Comparison of ENCODE assay signal across 15 cellular contexts in the genomic region with DNA sequence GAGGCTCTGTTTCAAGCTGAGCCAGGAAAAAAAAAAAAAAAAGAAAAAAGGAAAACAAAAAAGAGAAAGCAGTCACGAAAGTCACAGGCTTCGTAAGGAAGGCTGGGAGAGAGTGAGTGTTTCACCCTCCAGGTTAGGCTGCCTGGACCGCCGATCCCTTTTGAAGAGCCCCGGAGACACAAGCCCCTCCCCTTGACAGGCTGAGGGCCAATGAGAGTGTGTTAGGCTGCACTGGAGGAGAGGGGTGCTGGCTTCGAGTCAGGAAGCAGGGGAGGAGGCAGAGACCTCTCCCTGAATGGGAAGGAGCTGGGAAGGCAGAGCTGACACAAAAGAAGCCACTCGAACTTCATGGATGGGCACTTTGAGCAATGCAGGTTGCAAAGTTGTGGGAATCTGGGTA. TPM values are rescaled to one million over a fixed set of nuclear protein-coding genes. Genes with fewer than 3 reads are reported as not detected.
DNase-seq lines count a peak whose midpoint lies in the region; TF ChIP-seq lines count a peak whose summit lies in the region.
"Had no signal": no experiment of that assay in that cellular context is flagged by ENCODE, and none has a peak within 500 bp of the region (broad histone marks: within the 10 kb centered on the region; RNA-seq: fewer than 3 reads in every experiment).

NMUR2 (minus strand) TSS at position 135 of the 400 bp plus-strand sequence. CDS start 166 bp downstream, outside the sequence.

- no peaks in the 10 kb centered on the region for H3K27me3 Mint-ChIP-seq in T-helper 2 cell treated with Interferon-gamma antibody and Interleukin-4, amounts not matched to agents 5 μg/mL and 100 μg/mL, for 36 hours (ENCODE audit: low read depth)
- H3K27me3 Mint-ChIP-seq: naive B cell had no signal

- CTCF ChIA-PET in HEK293T (lab: Yijun Ruan, JAX) (no interaction called here), PC-9 (lab: Charles Lee) (no interaction called here)

- H3K79me2 ChIP-seq in PC-9 (ENCODE audit: low read depth): no peaks in the 10 kb centered on the region

- no peaks in the 10 kb centered on the region; the same call in 1 of the 2 replicates for H3K9me3 ChIP-seq in BE2C
- no peaks in the 10 kb centered on the region for H3K9me3 ChIP-seq in PC-9 (ENCODE audit: insufficient read depth, low read depth)
- no peaks in the 10 kb centered on the region for H3K9me3 ChIP-seq in iPS DF 6.9 (ENCODE audit: control insufficient read depth, insufficient read depth, low read length)

- H3K4me3 Mint-ChIP-seq in T-helper 2 cell treated with Interferon-gamma antibody and Interleukin-4, amounts not matched to agents 5 μg/mL and 100 μg/mL, for 36 hours: no peak within 1 kb of the TSS

- H3K27me3 ChIP-seq in BE2C (no peaks in the 10 kb centered on the region), PC-9 (ENCODE audit: insufficient read depth, low read depth) (no peaks in the 10 kb centered on the region), iPS DF 6.9 (ENCODE audit: control insufficient read depth, insufficient read depth, low read length) (no peaks in the 10 kb centered on the region)
- H3K27me3 ChIP-seq: BLaER1 treated with 17β-estradiol and CSF1 and Interleukin-3, amounts not matched to agents 10 nM and 100 nM had no signal

- no CpG with 5 or more reads among the region's 7 CpGs for WGBS in iPS DF 6.9 (ENCODE audit: insufficient coverage, insufficient read length)

- H3K27ac ChIP-seq in PC-9: no peak within 1 kb of the TSS
- H3K27ac ChIP-seq in iPS DF 6.9 (ENCODE audit: low read length): no peak within 1 kb of the TSS
- H3K27ac ChIP-seq: BLaER1 treated with 17β-estradiol and CSF1 and Interleukin-3, amounts not matched to agents 10 nM and 100 nM had no signal

- no peaks in the 10 kb centered on the region for H3F3A ChIP-seq in PC-9 (ENCODE audit: insufficient read depth, low read depth)

- no peak within 1 kb of the TSS for H3K4me3 ChIP-seq in BE2C (ENCODE audit: low read depth, low read length)
- H3K4me3 ChIP-seq in PC-9: no peak within 1 kb of the TSS
- no peak within 1 kb of the TSS for H3K4me3 ChIP-seq in iPS DF 6.9 (ENCODE audit: low read length)
- H3K4me3 ChIP-seq: BLaER1 treated with 17β-estradiol and CSF1 and Interleukin-3, amounts not matched to agents 10 nM and 100 nM had no signal

- H2AFZ ChIP-seq in PC-9: no peak within 1 kb of the TSS

- no peak for TF ChIP-seq POLR2A in erythroblast (IDR thresholded peaks at IDR 0.05; ENCODE audit: low read length)

- TF ChIP-seq CTCF in BE2C (IDR thresholded peaks at IDR 0.05; ENCODE audit: low read depth, low read length) (no peak), PC-9 (conservative IDR thresholded peaks at IDR 0.05) (no peak), GM20000 (IDR thresholded peaks at IDR 0.05; ENCODE audit: extremely low read depth, missing control alignments) (no peak)

- intact Hi-C loops in PC-9 (cut with micrococcal nuclease; ENCODE audit: unreplicated experiment): no loop called here

- H3K36me3 Mint-ChIP-seq in T-helper 2 cell treated with Interferon-gamma antibody and Interleukin-4, amounts not matched to agents 5 μg/mL and 100 μg/mL, for 36 hours (ENCODE audit: low read depth): no peaks in the 10 kb centered on the region

- H3K4me1 Mint-ChIP-seq in T-helper 2 cell treated with Interferon-gamma antibody and Interleukin-4, amounts not matched to agents 5 μg/mL and 100 μg/mL, for 36 hours (ENCODE audit: low read depth): no peaks in the 10 kb centered on the region
- H3K4me1 Mint-ChIP-seq: naive B cell had no signal

- no peak within 1 kb of the TSS for H3K27ac Mint-ChIP-seq in T-helper 2 cell treated with Interferon-gamma antibody and Interleukin-4, amounts not matched to agents 5 μg/mL and 100 μg/mL, for 36 hours
- H3K27ac Mint-ChIP-seq: naive B cell had no signal

- H3K9me2 ChIP-seq in PC-9 (ENCODE audit: insufficient read depth): no peaks in the 10 kb centered on the region

- H3K4me1 ChIP-seq in BE2C: no peaks in the 10 kb centered on the region
- no peaks in the 10 kb centered on the region for H3K4me1 ChIP-seq in PC-9 (replicated peaks; ENCODE audit: insufficient read depth)
- H3K4me1 ChIP-seq in iPS DF 6.9 (ENCODE audit: control insufficient read depth, insufficient read depth, low read length): no peaks in the 10 kb centered on the region
- H3K4me1 ChIP-seq: BLaER1 treated with 17β-estradiol and CSF1 and Interleukin-3, amounts not matched to agents 10 nM and 100 nM had no signal

- DNase-seq in BE2C (peak; percentile 29), HEK293T (ENCODE audit: extremely low spot score) (peak; percentile 27), PC-9 (no peak), iPS DF 6.9 (ENCODE audit: low read depth, low spot score) (peak; percentile 29), GM20000 (ENCODE audit: low spot score) (no peak), erythroblast (lab: John Stamatoyannopoulos, UW) (no peak), NCI-H526 treated with DMSO at 0.1 percent for 48 hours (lab: John Stamatoyannopoulos, UW) (no peak)
- no peak for DNase-seq in T-helper 2 cell treated with Interferon-gamma antibody and Interleukin-4, amounts not matched to agents 5 μg/mL and 100 μg/mL, for 36 hours (ENCODE audit: low spot score)
- DNase-seq: activated CD4-positive, alpha-beta T cell treated with anti-CD3 and anti-CD28 coated beads for 4 hours; central memory CD4-positive, alpha-beta T cell; naive B cell; NCI-H2107; stimulated activated naive CD4-positive, alpha-beta T cell had no signal

- POLR2A ChIA-PET in HEK293T (lab: Yijun Ruan, JAX) (no interaction called here), PC-9 (lab: Charles Lee; ENCODE audit: unreplicated experiment) (no interaction called here)

- H3K4me2 ChIP-seq in PC-9: peak within 1 kb of the TSS; percentile 3; the same call in 1 of the 2 replicates
- H3K4me2 ChIP-seq: BLaER1 treated with 17β-estradiol and CSF1 and Interleukin-3, amounts not matched to agents 10 nM and 100 nM had no signal

- H4K20me1 ChIP-seq in PC-9 (ENCODE audit: insufficient read depth): no peaks in the 10 kb centered on the region
- H4K20me1 ChIP-seq: BLaER1 treated with 17β-estradiol and CSF1 and Interleukin-3, amounts not matched to agents 10 nM and 100 nM had no signal

- no TSS peak for BruUV-seq in PC-9 (replicated peaks; lab: Mats Ljungman, UMichigan)

- H3K36me3 ChIP-seq in BE2C (no peaks in the 10 kb centered on the region), PC-9 (ENCODE audit: low read depth) (no peaks in the 10 kb centered on the region), iPS DF 6.9 (ENCODE audit: control insufficient read depth, insufficient read depth, low read length) (no peaks in the 10 kb centered on the region)
- H3K36me3 ChIP-seq: BLaER1 treated with 17β-estradiol and CSF1 and Interleukin-3, amounts not matched to agents 10 nM and 100 nM had no signal

- no peaks in the 10 kb centered on the region for H3K9me3 Mint-ChIP-seq in T-helper 2 cell treated with Interferon-gamma antibody and Interleukin-4, amounts not matched to agents 5 μg/mL and 100 μg/mL, for 36 hours

TF ChIP-seq in HEK293T, 16 proteins besides CTCF, POLR2A, EP300 and RAD21:
- TF ChIP-seq TARDBP (IDR thresholded peaks at IDR 0.05) (no peak), SUZ12 (IDR thresholded peaks at IDR 0.05) (no peak), BHLHE40 (IDR thresholded peaks at IDR 0.05; ENCODE audit: borderline replicate concordance) (no peak), L3MBTL2 (conservative IDR thresholded peaks at IDR 0.05) (no peak), ELF4 (IDR thresholded peaks at IDR 0.05) (no peak), ARNT (IDR thresholded peaks at IDR 0.05) (no peak), FOXA1 (IDR thresholded peaks at IDR 0.05) (no peak), LEF1 (IDR thresholded peaks at IDR 0.05; ENCODE audit: borderline replicate concordance) (no peak), ZNF384 (IDR thresholded peaks at IDR 0.05) (no peak), FOXK2 (IDR thresholded peaks at IDR 0.05) (no peak), CTBP1 (IDR thresholded peaks at IDR 0.05; ENCODE audit: borderline replicate concordance) (no peak), FOXM1 (IDR thresholded peaks at IDR 0.05; ENCODE audit: borderline replicate concordance) (no peak), SP1 (IDR thresholded peaks at IDR 0.05) (no peak), HDGF (IDR thresholded peaks at IDR 0.05; ENCODE audit: borderline replicate concordance) (no peak), NFRKB (IDR thresholded peaks at IDR 0.05) (no peak)
- TF ChIP-seq, protein P1, sequence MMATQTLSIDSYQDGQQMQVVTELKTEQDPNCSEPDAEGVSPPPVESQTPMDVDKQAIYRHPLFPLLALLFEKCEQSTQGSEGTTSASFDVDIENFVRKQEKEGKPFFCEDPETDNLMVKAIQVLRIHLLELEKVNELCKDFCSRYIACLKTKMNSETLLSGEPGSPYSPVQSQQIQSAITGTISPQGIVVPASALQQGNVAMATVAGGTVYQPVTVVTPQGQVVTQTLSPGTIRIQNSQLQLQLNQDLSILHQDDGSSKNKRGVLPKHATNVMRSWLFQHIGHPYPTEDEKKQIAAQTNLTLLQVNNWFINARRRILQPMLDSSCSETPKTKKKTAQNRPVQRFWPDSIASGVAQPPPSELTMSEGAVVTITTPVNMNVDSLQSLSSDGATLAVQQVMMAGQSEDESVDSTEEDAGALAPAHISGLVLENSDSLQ (IDR thresholded peaks at IDR 0.05): no peak

RNA-seq across cellular contexts. Expression of gene NMUR2, which starts in this region (rescaled TPM):
- not detected for polyA plus RNA-seq in BE2C (2012; ENCODE audit: insufficient read depth, insufficient read length, low read depth)
- not detected in 2 replicates for total RNA-seq in PC-9 (2021)
- total RNA-seq: esophagus mucosa had no signal

Comparison
In these comparisons a context has a peak if more than half of its experiments do, and no peak if none do; other contexts are left out.
1. DNase-seq: peak in BE2C (single experiment), HEK293T (single experiment) and iPS DF 6.9 (single experiment); none in PC-9 (0 of 2), GM20000 (single experiment), erythroblast (0 of 2), T-helper 2 cell treated with Interferon-gamma antibody and Interleukin-4, amounts not matched to agents 5 μg/mL and 100 μg/mL, for 36 hours (single experiment) and NCI-H526 treated with DMSO at 0.1 percent for 48 hours (single experiment).